Comparison of ENCODE assay signal across 1 cellular context in genomic region chr1:1435094-1435903, GRCh38.
A peak's percentile ranks its signal among the peaks of the same experiment; 100 is the strongest.
TF ChIP-seq lines count a peak whose summit lies in the region.

VWA1 (plus strand) TSS chr1:1435690; CDS start chr1:1435749, 59 bp downstream.

TF ChIP-seq in HepG2, 621 proteins besides CTCF, POLR2A, EP300 and RAD21 (continued from another document and continues in another):
- TF ChIP-seq FUBP1 (CRISPR knock-in tag; IDR thresholded peaks at IDR 0.05; ENCODE audit: borderline replicate concordance): no peak
- peak; percentile 57; the same call in 1 of the 2 replicates for TF ChIP-seq ZIK1 (CRISPR knock-in tag; IDR thresholded peaks at IDR 0.05; ENCODE audit: borderline replicate concordance, low read depth)
- no peak for TF ChIP-seq ARID3A (IDR thresholded peaks at IDR 0.05; ENCODE audit: low read depth, low read length)
- 0 out of 2 replicates have a peak, but pooled peaks have one; percentile 14 for TF ChIP-seq E2F5 (CRISPR knock-in tag; conservative IDR thresholded peaks at IDR 0.05)
- no peak for TF ChIP-seq ZNF703 (CRISPR knock-in tag; IDR thresholded peaks at IDR 0.05; ENCODE audit: borderline replicate concordance)
- no peak for TF ChIP-seq ZNF180 (CRISPR knock-in tag; IDR thresholded peaks at IDR 0.05; ENCODE audit: borderline replicate concordance, low read depth)
- TF ChIP-seq ZNF567 (CRISPR knock-in tag; IDR thresholded peaks at IDR 0.05; ENCODE audit: borderline replicate concordance): peak; percentile 72; the same call in 1 of the 2 replicates
- TF ChIP-seq ZBTB46 (CRISPR knock-in tag; IDR thresholded peaks at IDR 0.05; ENCODE audit: borderline replicate concordance): no peak
- TF ChIP-seq ZBTB4 (CRISPR knock-in tag; IDR thresholded peaks at IDR 0.05; ENCODE audit: borderline replicate concordance): no peak
- peak; percentile 82 for TF ChIP-seq ARNT2 (CRISPR knock-in tag; IDR thresholded peaks at IDR 0.05; ENCODE audit: low read depth)
- no peak for TF ChIP-seq ZSCAN5A (CRISPR knock-in tag; IDR thresholded peaks at IDR 0.05; ENCODE audit: borderline replicate concordance)
- TF ChIP-seq MTERF4 (CRISPR knock-in tag; IDR thresholded peaks at IDR 0.05): no peak
- TF ChIP-seq ZNF296 (CRISPR knock-in tag; conservative IDR thresholded peaks at IDR 0.05): no peak
- no peak for TF ChIP-seq NR2F2 (IDR thresholded peaks at IDR 0.05; ENCODE audit: borderline replicate concordance, low read depth)
- TF ChIP-seq PBX2 (CRISPR knock-in tag; IDR thresholded peaks at IDR 0.05): no peak
- TF ChIP-seq ZNF34 (CRISPR knock-in tag; IDR thresholded peaks at IDR 0.05; ENCODE audit: borderline replicate concordance): no peak
- no peak for TF ChIP-seq GATAD1 (CRISPR knock-in tag; IDR thresholded peaks at IDR 0.05)
- no peak for TF ChIP-seq ZNF512B (CRISPR knock-in tag; IDR thresholded peaks at IDR 0.05; ENCODE audit: borderline replicate concordance)
- no peak for TF ChIP-seq THYN1 (CRISPR knock-in tag; IDR thresholded peaks at IDR 0.05; ENCODE audit: borderline replicate concordance, low read depth)
- TF ChIP-seq GRHL1 (CRISPR knock-in tag; conservative IDR thresholded peaks at IDR 0.05): no peak
- no peak for TF ChIP-seq MIER2 (CRISPR knock-in tag; IDR thresholded peaks at IDR 0.05)
- no peak for TF ChIP-seq SNAPC2 (CRISPR knock-in tag; IDR thresholded peaks at IDR 0.05)
- no peak for TF ChIP-seq ZKSCAN1 (IDR thresholded peaks at IDR 0.05; ENCODE audit: low read length)
- TF ChIP-seq BCL6 (CRISPR knock-in tag; IDR thresholded peaks at IDR 0.05): no peak
- no peak for TF ChIP-seq ZNF780A (CRISPR knock-in tag; IDR thresholded peaks at IDR 0.05)
- TF ChIP-seq HIC2 (CRISPR knock-in tag; IDR thresholded peaks at IDR 0.05; ENCODE audit: low read depth): peak; percentile 54; the same call in 1 of the 2 replicates
- no peak for TF ChIP-seq CCAR2 (optimal IDR thresholded peaks at IDR 0.05; ENCODE audit: low read depth, low read length)
- 0 out of 2 replicates have a peak, but pooled peaks have one; percentile 50 for TF ChIP-seq CREB3 (CRISPR knock-in tag; IDR thresholded peaks at IDR 0.05)
- TF ChIP-seq ZSCAN12 (CRISPR knock-in tag; IDR thresholded peaks at IDR 0.05): no peak
